Comparison of ENCODE assay signal across 8 cellular contexts in the genomic region with DNA sequence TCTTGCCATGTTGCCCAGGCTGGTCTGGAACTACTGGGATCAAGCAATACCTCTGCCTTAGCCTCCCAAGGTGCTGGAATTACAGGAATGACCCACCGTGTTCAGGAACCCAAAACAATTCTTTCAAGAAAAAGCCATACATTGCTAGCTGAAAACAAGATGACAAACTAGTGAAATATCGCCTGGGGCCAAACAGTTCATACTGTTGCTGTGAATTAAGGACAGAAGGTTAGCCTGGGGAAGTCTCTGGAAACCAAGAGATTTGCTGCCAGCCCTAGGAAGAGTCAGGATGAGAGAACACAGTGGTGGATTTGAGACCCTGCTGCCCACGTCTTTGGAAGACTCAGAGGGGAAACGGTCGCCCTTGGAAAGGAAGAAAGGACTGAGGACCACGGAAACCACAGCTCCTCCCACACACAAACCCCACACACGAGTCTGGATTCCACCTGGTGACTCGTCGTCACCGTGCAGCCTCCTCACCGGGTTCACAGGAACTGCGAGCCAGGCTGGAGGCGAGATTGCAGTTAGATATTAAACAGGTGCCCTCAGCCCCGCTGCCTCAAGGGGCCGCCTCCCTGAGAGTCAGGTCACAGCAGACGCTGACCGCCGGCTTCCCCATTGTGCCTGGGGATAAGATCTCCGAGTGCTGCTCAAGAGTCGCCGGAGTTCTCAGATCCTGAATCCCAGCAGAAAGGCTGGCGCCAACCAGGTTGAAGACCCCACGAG. TPM values are rescaled to one million over a fixed set of nuclear protein-coding genes. Genes with fewer than 3 reads are reported as not detected.
DNase-seq lines count a peak whose midpoint lies in the region; ATAC-seq, FAIRE-seq and TF ChIP-seq lines count a peak whose summit lies in the region.
"Not testable (repeated sequence)": the region's sequence is repeated elsewhere in the genome, so short reads cannot be mapped to it uniquely, and the experiment has no call there.

No MANE protein-coding gene starts in this region.

- FAIRE-seq in GM19239 (lab: Jason Lieb, UNC), result peak; percentile 92
- FAIRE-seq in RCC 7860 (lab: Jason Lieb, UNC), result peak; percentile 91

- peaks cover 32% of the 10 kb centered on the region for H3K36me3 Mint-ChIP-seq in activated T-cell treated with anti-CD3 and anti-CD28 coated beads, Interleukin-2, amount 50 U/mL, for 24 hours (ENCODE audit: low read depth)
- H3K36me3 Mint-ChIP-seq in endodermal cell (ENCODE audit: low read depth), result peaks cover 24% of the 10 kb centered on the region

- H3K4me1 ChIP-seq in endodermal cell (ENCODE audit: control insufficient read depth, insufficient read depth, low read length); lower lobe of right lung: not testable (repeated sequence)

- CTCF ChIA-PET in AG04450 (lab: Charles Lee), result not testable (repeated sequence)

- H3K27me3 Mint-ChIP-seq in activated T-cell treated with anti-CD3 and anti-CD28 coated beads, Interleukin-2, amount 50 U/mL, for 24 hours; endodermal cell (ENCODE audit: insufficient read depth): not testable (repeated sequence)

- H3K4me3 ChIP-seq in AG04450 (ENCODE audit: low read depth, low read length), result peak overlapping the region; percentile 82
- peak overlapping the region; percentile 88 for H3K4me3 ChIP-seq in endodermal cell (ENCODE audit: low read length)
- peak overlapping the region; percentile 67 for H3K4me3 ChIP-seq in lower lobe of right lung

- POLR2A ChIA-PET in AG04450 (lab: Yijun Ruan, JAX), result interaction anchor here (0.6 kb wide), 1 partner anchor 1029 kb away, joined by 6 read pairs; no protein-coding TSS in a partner anchor

- 3 to 14% methylated on average over 1 to 17 of the region's 23 CpGs for WGBS in endodermal cell (ENCODE audit: insufficient coverage in 1 of 2, insufficient read length in 1 of 2), 2 experiments

- intact Hi-C loops in lower lobe of right lung (cut with DNase I), result not testable (repeated sequence)

- not testable (repeated sequence) for H3K9me3 ChIP-seq in AG04450 (ENCODE audit: control insufficient read depth, insufficient read depth, low read length); lower lobe of right lung
- peaks cover 29% of the 10 kb centered on the region for H3K9me3 ChIP-seq in endodermal cell (ENCODE audit: control insufficient read depth, low read length)

- H3K9me3 Mint-ChIP-seq in activated T-cell treated with anti-CD3 and anti-CD28 coated beads, Interleukin-2, amount 50 U/mL, for 24 hours, result peaks cover 34% of the 10 kb centered on the region
- H3K9me3 Mint-ChIP-seq in endodermal cell, result peaks cover 50% of the 10 kb centered on the region

- H3K36me3 ChIP-seq in endodermal cell (ENCODE audit: control insufficient read depth, insufficient read depth, low read length); lower lobe of right lung: not testable (repeated sequence)

- TF ChIP-seq CTCF in AG04450 (IDR thresholded peaks at IDR 0.05; ENCODE audit: low read depth, low read length); endodermal cell (conservative IDR thresholded peaks at IDR 0.05); lower lobe of right lung (IDR thresholded peaks at IDR 0.05): not testable (repeated sequence)

- peak; percentile 17 for ATAC-seq in HG03457 (IDR thresholded peaks at IDR 0.05; ENCODE audit: unreplicated experiment)
- peak; percentile 73 to 84 for ATAC-seq in lower lobe of right lung

- peak overlapping the region; percentile 97 for H3K4me3 Mint-ChIP-seq in activated T-cell treated with anti-CD3 and anti-CD28 coated beads, Interleukin-2, amount 50 U/mL, for 24 hours
- H3K4me3 Mint-ChIP-seq in endodermal cell, result peak overlapping the region; percentile 95

- H3K4me1 Mint-ChIP-seq in activated T-cell treated with anti-CD3 and anti-CD28 coated beads, Interleukin-2, amount 50 U/mL, for 24 hours (ENCODE audit: low read depth), result peaks cover 20% of the 10 kb centered on the region
- H3K4me1 Mint-ChIP-seq in endodermal cell, result not testable (repeated sequence)

- not testable (repeated sequence) for H3K27me3 ChIP-seq in AG04450 (ENCODE audit: control insufficient read depth, insufficient read depth, low read length); endodermal cell (ENCODE audit: control insufficient read depth, insufficient read depth, low read length, poor library complexity, severe bottlenecking); lower lobe of right lung (ENCODE audit: low read depth)

- H3K27ac ChIP-seq in AG04450 (ENCODE audit: low read depth, low read length), result not testable (repeated sequence)
- peak overlapping the region; percentile 92 for H3K27ac ChIP-seq in endodermal cell (ENCODE audit: low read depth, low read length)
- H3K27ac ChIP-seq in lower lobe of right lung, result peak overlapping the region; percentile 75

- peak overlapping the region; percentile 88 for H3K27ac Mint-ChIP-seq in activated T-cell treated with anti-CD3 and anti-CD28 coated beads, Interleukin-2, amount 50 U/mL, for 24 hours
- H3K27ac Mint-ChIP-seq in endodermal cell, result peak overlapping the region; percentile 99

- peak overlapping the region; percentile 89 for H3K9ac ChIP-seq in endodermal cell (ENCODE audit: extremely low read depth, low read length, poor library complexity, severe bottlenecking)

- DNase-seq in AG04450 (ENCODE audit: low read depth, low spot score); GM19239 (ENCODE audit: insufficient read length, low spot score): not testable (repeated sequence)
- DNase-seq in RCC 7860 (ENCODE audit: low spot score), result peak; percentile 46
- peak; percentile 71 for DNase-seq in activated T-cell treated with anti-CD3 and anti-CD28 coated beads, Interleukin-2, amount 50 U/mL, for 24 hours
- DNase-seq in endodermal cell, result peak; percentile 54
- DNase-seq in lower lobe of right lung, result peak; percentile 51
- DNase-seq in stimulated activated CD4-positive, alpha-beta T cell treated with anti-CD3 and anti-CD28 coated beads, Interleukin-15, amount 100 ng/mL, for 48 hours (ENCODE audit: low read depth in 2 of 2), result peak; percentile 22 to 48

RNA-seq across cellular contexts. Expression of a gene that starts 1.0 kb away (rescaled TPM):
- 1.1 and 1.7 TPM in 2 replicates for polyA plus RNA-seq in AG04450 (2011; rRNA removed)
- polyA minus RNA-seq in AG04450 (2011; rRNA and poly(A)+ RNA removed), result 1.5 and 2.7 TPM in 2 replicates
- total RNA-seq in endodermal cell (10 to 100 TPM; 14.3 to 18.6 TPM), lower lobe of right lung (3.3 TPM)
- 6.6 TPM for polyA plus RNA-seq in endodermal cell (2013, experiment 1 of 2)
- 7.2 TPM for polyA plus RNA-seq in endodermal cell (2013, experiment 2 of 2)

RNA-seq across cellular contexts. Expression of a gene that starts 38.8 kb away (rescaled TPM):
- polyA plus RNA-seq in AG04450 (2011; rRNA removed), result 0.97 and 1.2 TPM in 2 replicates
- 0.92 and 2.0 TPM in 2 replicates for polyA minus RNA-seq in AG04450 (2011; rRNA and poly(A)+ RNA removed)
- total RNA-seq in endodermal cell (1 to 10 TPM; 8.6 to 9.1 TPM), lower lobe of right lung (6.5 TPM)
- 4.3 TPM for polyA plus RNA-seq in endodermal cell (2013, experiment 1 of 2)
- 4.3 TPM for polyA plus RNA-seq in endodermal cell (2013, experiment 2 of 2)

RNA-seq across cellular contexts. Expression of a gene that starts 44.8 kb away (rescaled TPM):
- 1.4 and 1.7 TPM in 2 replicates for polyA plus RNA-seq in AG04450 (2011; rRNA removed)
- 2.5 and 4.7 TPM in 2 replicates for polyA minus RNA-seq in AG04450 (2011; rRNA and poly(A)+ RNA removed)
- total RNA-seq in endodermal cell (1 to 10 TPM; 5.3 to 7.4 TPM), lower lobe of right lung (3.9 TPM)
- polyA plus RNA-seq in endodermal cell (2013, experiment 1 of 2), result 4.6 TPM
- 5.2 TPM for polyA plus RNA-seq in endodermal cell (2013, experiment 2 of 2)
